Comparison of ENCODE assay signal across 29 cellular contexts in genomic region chr7:142696456-142697179, GRCh38. TPM values are rescaled to one million over a fixed set of nuclear protein-coding genes. Genes with fewer than 3 reads are reported as not detected.
"Had no signal": no experiment of that assay in that cellular context is flagged by ENCODE, and none has a peak within 500 bp of the region (broad histone marks: within the 10 kb centered on the region; RNA-seq: fewer than 3 reads in every experiment).

No MANE protein-coding gene starts in this region.

- H3K9me3 Mint-ChIP-seq: activated CD4-positive, alpha-beta memory T cell treated with anti-CD3 and anti-CD28 coated beads for 36 hours; activated naive CD4-positive, alpha-beta T cell treated with anti-CD3 and anti-CD28 coated beads, Interleukin-2, amount 50 U/mL, for 72 hours; brain; nephron; stimulated activated effector memory CD8-positive, alpha-beta T cell treated with anti-CD3 and anti-CD28 coated beads, Interleukin-12 subunit alpha, Interleukin-12 subunit beta, amount 100 ng/mL, for 72 hours; stimulated activated naive CD8-positive, alpha-beta T cell treated with anti-CD3 and anti-CD28 coated beads, Interleukin-15, amount 100 ng/mL, for 72 hours had no signal

- H3K4me1 Mint-ChIP-seq: nephron had no signal

- H3K27me3 Mint-ChIP-seq: activated CD4-positive, alpha-beta memory T cell treated with anti-CD3 and anti-CD28 coated beads for 36 hours; activated CD4-positive, alpha-beta T cell treated with anti-CD3 and anti-CD28 coated beads for 36 hours; stimulated activated naive CD8-positive, alpha-beta T cell treated with anti-CD3 and anti-CD28 coated beads, Interleukin-15, amount 100 ng/mL, for 72 hours had no signal

- H3K27me3 ChIP-seq: heart right ventricle, right lobe of liver, suprapubic skin, tibial nerve had no signal

- H3K36me3 ChIP-seq: heart right ventricle, left ventricle myocardium inferior, right lobe of liver, suprapubic skin, tibial nerve had no signal

- H3K4me3 Mint-ChIP-seq: activated B cell treated with CpG ODN at 0.5 μM for 24 hours; activated CD4-positive, alpha-beta memory T cell treated with anti-CD3 and anti-CD28 coated beads for 36 hours; activated CD4-positive, alpha-beta T cell treated with anti-CD3 and anti-CD28 coated beads for 36 hours; brain; nephron; stimulated activated effector memory CD8-positive, alpha-beta T cell treated with anti-CD3 and anti-CD28 coated beads, Interleukin-12 subunit alpha, Interleukin-12 subunit beta, amount 100 ng/mL, for 72 hours had no signal

- ATAC-seq: heart right ventricle; right lobe of liver; stimulated activated effector memory CD8-positive, alpha-beta T cell treated with anti-CD3 and anti-CD28 coated beads, Interleukin-12 subunit alpha, Interleukin-12 subunit beta, amount 100 ng/mL, for 72 hours had no signal

- DNase-seq: activated B cell treated with CpG ODN at 0.5 μM for 24 hours; activated CD4-positive, alpha-beta memory T cell treated with anti-CD3 and anti-CD28 coated beads for 36 hours; activated CD4-positive, alpha-beta T cell treated with anti-CD3 and anti-CD28 coated beads for 36 hours; activated gamma-delta T cell; aorta; erythroblast; foreskin fibroblast; heart right ventricle; left ventricle myocardium inferior; midbrain; nucleus accumbens; posterior cingulate gyrus; right lobe of liver; stimulated activated CD4-positive, alpha-beta T cell treated with anti-CD3 and anti-CD28 coated beads, Interleukin-2, amount 100 ng/mL, for 24 hours; stimulated activated naive CD8-positive, alpha-beta T cell treated with anti-CD3 and anti-CD28 coated beads, Interleukin-15, amount 100 ng/mL, for 72 hours; T-helper 1 cell; T1000 had no signal

- H3K27ac ChIP-seq: heart right ventricle, left ventricle myocardium inferior, right lobe of liver, skin epidermis, suprapubic skin, tibial nerve had no signal

- H3K4me3 ChIP-seq: heart right ventricle, left ventricle myocardium inferior, right lobe of liver, skin epidermis, suprapubic skin, tibial nerve had no signal

- H3K9me3 ChIP-seq: heart right ventricle, left ventricle myocardium inferior, right lobe of liver, suprapubic skin, tibial nerve had no signal

- H3K27ac Mint-ChIP-seq: activated B cell treated with CpG ODN at 0.5 μM for 24 hours; activated CD4-positive, alpha-beta memory T cell treated with anti-CD3 and anti-CD28 coated beads for 36 hours; activated CD4-positive, alpha-beta T cell treated with anti-CD3 and anti-CD28 coated beads for 36 hours; activated naive CD4-positive, alpha-beta T cell treated with anti-CD3 and anti-CD28 coated beads, Interleukin-2, amount 50 U/mL, for 72 hours; brain; nephron; stimulated activated effector memory CD8-positive, alpha-beta T cell treated with anti-CD3 and anti-CD28 coated beads, Interleukin-12 subunit alpha, Interleukin-12 subunit beta, amount 100 ng/mL, for 72 hours; stimulated activated naive CD8-positive, alpha-beta T cell treated with anti-CD3 and anti-CD28 coated beads, Interleukin-15, amount 100 ng/mL, for 72 hours had no signal

- H3K4me1 ChIP-seq: heart right ventricle, left ventricle myocardium inferior, right lobe of liver, suprapubic skin, tibial nerve had no signal

- H3K36me3 Mint-ChIP-seq: activated CD4-positive, alpha-beta memory T cell treated with anti-CD3 and anti-CD28 coated beads for 36 hours; activated naive CD4-positive, alpha-beta T cell treated with anti-CD3 and anti-CD28 coated beads, Interleukin-2, amount 50 U/mL, for 72 hours; brain; stimulated activated effector memory CD8-positive, alpha-beta T cell treated with anti-CD3 and anti-CD28 coated beads, Interleukin-12 subunit alpha, Interleukin-12 subunit beta, amount 100 ng/mL, for 72 hours had no signal

RNA-seq across cellular contexts. Expression of gene PRSS1, which starts 52.7 kb away (rescaled TPM):
- total RNA-seq: activated B cell treated with CpG ODN at 0.5 μM for 24 hours; activated CD4-positive, alpha-beta memory T cell treated with anti-CD3 and anti-CD28 coated beads for 36 hours; activated CD4-positive, alpha-beta T cell treated with anti-CD3 and anti-CD28 coated beads for 36 hours; activated naive CD4-positive, alpha-beta T cell treated with anti-CD3 and anti-CD28 coated beads, Interleukin-2, amount 50 U/mL, for 72 hours; cardiac septum; chondrocyte; fibroblast of lung; left ventricle myocardium inferior; lung microvascular endothelial cell; right lobe of liver; suprapubic skin; urinary bladder had no signal
- polyA plus RNA-seq: fibroblast of lung had no signal
